Comparison of ENCODE assay signal across 19 cellular contexts in the genomic region with DNA sequence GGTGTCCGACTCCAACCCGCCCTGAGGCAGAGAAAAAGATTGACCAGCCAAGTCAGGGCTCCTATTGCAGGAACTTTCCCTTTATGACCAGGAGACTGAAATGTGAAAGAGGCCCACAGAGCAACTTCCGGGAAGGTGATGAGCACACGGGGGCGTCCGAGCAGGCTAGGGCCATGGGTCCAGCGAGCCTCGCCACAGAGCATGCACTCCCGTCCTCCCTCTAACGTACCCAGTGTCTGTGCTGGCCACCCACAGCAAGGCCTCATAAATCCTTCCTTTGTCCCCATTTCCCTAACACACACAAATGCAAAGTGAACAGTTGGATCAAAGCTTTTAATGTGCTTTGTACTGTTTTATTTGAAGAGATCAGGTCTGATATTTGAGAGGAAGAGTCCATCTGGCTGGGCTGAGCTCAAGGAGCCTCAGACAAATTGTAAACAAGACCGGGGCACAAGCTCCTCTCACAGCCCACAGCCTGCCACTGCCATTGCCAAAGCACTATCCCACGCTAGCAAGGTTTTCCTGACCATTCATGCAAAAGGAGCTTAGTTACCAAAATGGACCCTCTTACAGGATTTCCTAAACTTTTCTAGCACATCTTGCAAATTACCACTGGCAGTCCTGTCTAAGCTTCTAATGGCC. TPM values are rescaled to one million over a fixed set of nuclear protein-coding genes. Genes with fewer than 3 reads are reported as not detected.
A peak's percentile ranks its signal among the peaks of the same experiment; 100 is the strongest.
DNase-seq lines count a peak whose midpoint lies in the region; ATAC-seq, FAIRE-seq and TF ChIP-seq lines count a peak whose summit lies in the region.
"Had no signal": no experiment of that assay in that cellular context is flagged by ENCODE, and none has a peak within 500 bp of the region (broad histone marks: within the 10 kb centered on the region; RNA-seq: fewer than 3 reads in every experiment).

No MANE protein-coding gene starts in this region.

- H3K36me3 Mint-ChIP-seq in activated CD8-positive, alpha-beta T cell treated with anti-CD3 and anti-CD28 coated beads, Interleukin-2, amount 10 ng/mL, durations not matched to agents 7 days and 5 days (ENCODE audit: low read depth), result no peaks in the 10 kb centered on the region
- H3K36me3 Mint-ChIP-seq: activated CD8-positive, alpha-beta memory T cell treated with anti-CD3 and anti-CD28 coated beads, Interleukin-2, amount 10 ng/mL, durations not matched to agents 7 days and 5 days had no signal

- no peak for ATAC-seq in activated CD8-positive, alpha-beta T cell treated with anti-CD3 and anti-CD28 coated beads, Interleukin-2, amount 10 ng/mL, durations not matched to agents 7 days and 5 days
- no peak for ATAC-seq in psoas muscle
- ATAC-seq: activated CD8-positive, alpha-beta memory T cell treated with anti-CD3 and anti-CD28 coated beads, Interleukin-2, amount 10 ng/mL, durations not matched to agents 7 days and 5 days had no signal

- H3K27ac Mint-ChIP-seq in activated CD8-positive, alpha-beta T cell treated with anti-CD3 and anti-CD28 coated beads, Interleukin-2, amount 10 ng/mL, durations not matched to agents 7 days and 5 days, result no peak overlapping the region
- H3K27ac Mint-ChIP-seq: activated CD8-positive, alpha-beta memory T cell treated with anti-CD3 and anti-CD28 coated beads, Interleukin-2, amount 10 ng/mL, durations not matched to agents 7 days and 5 days had no signal

- POLR2A ChIA-PET in activated CD8-positive, alpha-beta T cell treated with anti-CD3 and anti-CD28 coated beads, Interleukin-2, amount 10 ng/mL, durations not matched to agents 7 days and 5 days (lab: Charles Lee), result no interaction called here

- H3K4me1 Mint-ChIP-seq in activated CD8-positive, alpha-beta T cell treated with anti-CD3 and anti-CD28 coated beads, Interleukin-2, amount 10 ng/mL, durations not matched to agents 7 days and 5 days (ENCODE audit: low read depth), result no peaks in the 10 kb centered on the region
- H3K4me1 Mint-ChIP-seq: activated CD8-positive, alpha-beta memory T cell treated with anti-CD3 and anti-CD28 coated beads, Interleukin-2, amount 10 ng/mL, durations not matched to agents 7 days and 5 days had no signal

- no peak overlapping the region for H3K4me3 ChIP-seq in HAP-1
- H3K4me3 ChIP-seq in kidney (ENCODE audit: low read length in 2 of 2), result no peak overlapping the region
- H3K4me3 ChIP-seq in prostate gland, result no peak overlapping the region
- H3K4me3 ChIP-seq in psoas muscle, result no peak overlapping the region
- H3K4me3 ChIP-seq: left lung, stomach had no signal

- no peaks in the 10 kb centered on the region for H3K9me3 Mint-ChIP-seq in activated CD8-positive, alpha-beta T cell treated with anti-CD3 and anti-CD28 coated beads, Interleukin-2, amount 10 ng/mL, durations not matched to agents 7 days and 5 days (ENCODE audit: insufficient read depth)

- DNase-seq in HAP-1 (ENCODE audit: low spot score in 2 of 2) (peak; percentile 49 to 59), astrocyte of the hippocampus (ENCODE audit: low read depth, low spot score) (peak; percentile 41), kidney (peak; percentile 19), prostate gland (ENCODE audit: low spot score) (peak; percentile 10), HK-2 (ENCODE audit: unreplicated experiment) (no peak), psoas muscle (no peak)
- DNase-seq in activated CD8-positive, alpha-beta T cell treated with anti-CD3 and anti-CD28 coated beads, Interleukin-2, amount 10 ng/mL, durations not matched to agents 7 days and 5 days, result no peak
- DNase-seq in activated T-cell treated with anti-CD3 and anti-CD28 coated beads, Interleukin-2, amount 50 U/mL, for 48 hours, result no peak
- DNase-seq: activated CD8-positive, alpha-beta memory T cell treated with anti-CD3 and anti-CD28 coated beads, Interleukin-2, amount 10 ng/mL, durations not matched to agents 7 days and 5 days; activated naive CD4-positive, alpha-beta T cell treated with Interleukin-2 at 50 U/mL for 16 hours; effector memory CD4-positive, alpha-beta T cell; EL; NCI-H1436; NCI-H2227 treated with DMSO at 0.1 percent for 48 hours; SHP77; stimulated activated CD4-positive, alpha-beta T cell treated with anti-CD3 and anti-CD28 coated beads, Interleukin-15, amount 100 ng/mL, for 24 hours; stomach; T-helper 2 cell had no signal

- H3K27me3 Mint-ChIP-seq in activated CD8-positive, alpha-beta T cell treated with anti-CD3 and anti-CD28 coated beads, Interleukin-2, amount 10 ng/mL, durations not matched to agents 7 days and 5 days (ENCODE audit: low read depth), result no peaks in the 10 kb centered on the region
- H3K27me3 Mint-ChIP-seq: activated CD8-positive, alpha-beta memory T cell treated with anti-CD3 and anti-CD28 coated beads, Interleukin-2, amount 10 ng/mL, durations not matched to agents 7 days and 5 days had no signal

- H3K4me3 Mint-ChIP-seq in activated CD8-positive, alpha-beta T cell treated with anti-CD3 and anti-CD28 coated beads, Interleukin-2, amount 10 ng/mL, durations not matched to agents 7 days and 5 days, result no peak overlapping the region
- H3K4me3 Mint-ChIP-seq: activated CD8-positive, alpha-beta memory T cell treated with anti-CD3 and anti-CD28 coated beads, Interleukin-2, amount 10 ng/mL, durations not matched to agents 7 days and 5 days had no signal

- H3K9ac ChIP-seq in kidney (ENCODE audit: low read length in 2 of 2), result no peak overlapping the region

- no peaks in the 10 kb centered on the region for H3K36me3 ChIP-seq in HAP-1 (replicated peaks)
- no peaks in the 10 kb centered on the region for H3K36me3 ChIP-seq in kidney (ENCODE audit: control insufficient read depth in 1 of 2, insufficient read depth in 2 of 2, low read length in 2 of 2)
- no peaks in the 10 kb centered on the region for H3K36me3 ChIP-seq in prostate gland
- no peaks in the 10 kb centered on the region for H3K36me3 ChIP-seq in psoas muscle (ENCODE audit: insufficient read depth in 1 of 2, low read depth in 1 of 2)
- H3K36me3 ChIP-seq: left lung, stomach had no signal

- H3K27ac ChIP-seq in kidney (ENCODE audit: low read depth in 2 of 2, low read length in 2 of 2) (no peak overlapping the region), prostate gland (peak overlapping the region; percentile 3 to 15), psoas muscle (no peak overlapping the region)
- H3K27ac ChIP-seq: left lung had no signal

- TF ChIP-seq POLR2A in prostate gland (IDR thresholded peaks at IDR 0.05), result no peak

- in situ Hi-C loops in HAP-1 (cut with MboI; ENCODE audit: low sequenced_read_pairs), result no loop called here

- CTCF ChIA-PET in activated CD8-positive, alpha-beta T cell treated with anti-CD3 and anti-CD28 coated beads, Interleukin-2, amount 10 ng/mL, durations not matched to agents 7 days and 5 days (lab: Charles Lee), result no interaction called here

- FAIRE-seq in kidney (lab: Jason Lieb, UNC), result no peak

- no peaks in the 10 kb centered on the region for H3K9me3 ChIP-seq in HAP-1
- no peaks in the 10 kb centered on the region for H3K9me3 ChIP-seq in kidney (ENCODE audit: control insufficient read depth in 1 of 2, low read length in 2 of 2)
- H3K9me3 ChIP-seq in prostate gland, result no peaks in the 10 kb centered on the region
- no peaks in the 10 kb centered on the region for H3K9me3 ChIP-seq in psoas muscle
- H3K9me3 ChIP-seq: left lung, stomach had no signal

- TF ChIP-seq CTCF in kidney (IDR thresholded peaks at IDR 0.05; ENCODE audit: borderline replicate concordance, extremely low read depth, insufficient read depth) (no peak), prostate gland (IDR thresholded peaks at IDR 0.05) (no peak), psoas muscle (IDR thresholded peaks at IDR 0.05) (no peak)

- H3K4me1 ChIP-seq in HAP-1 (peaks cover 18% of the 10 kb centered on the region), kidney (ENCODE audit: control insufficient read depth in 1 of 2, insufficient read depth in 1 of 2, low read depth in 1 of 2, low read length in 2 of 2) (no peaks in the 10 kb centered on the region), prostate gland (replicated peaks) (no peaks in the 10 kb centered on the region), psoas muscle (no peaks in the 10 kb centered on the region)
- H3K4me1 ChIP-seq: left lung had no signal

- WGBS in prostate gland, result 22% methylated on average over 12 of the region's 12 CpGs
- WGBS in psoas muscle, 3 donors, result 78 to 83% (median 82%) methylated on average over 12 of the region's 12 CpGs

- H3K27me3 ChIP-seq in HAP-1 (ENCODE audit: low read depth) (peaks cover 7% of the 10 kb centered on the region), prostate gland (replicated peaks; ENCODE audit: insufficient read depth) (no peaks in the 10 kb centered on the region), psoas muscle (ENCODE audit: insufficient read depth in 3 of 3, low read length in 2 of 3) (no peaks in the 10 kb centered on the region)
- H3K27me3 ChIP-seq: left lung, stomach had no signal

- intact Hi-C loops in kidney (cut with DNase I), result no loop called here
- intact Hi-C loops in prostate gland (cut with DNase I), result no loop called here
- intact Hi-C loops in psoas muscle (cut with DNase I), result loop anchor here in 1 of 2 donors (10.0 kb wide), 1 partner anchor 127 kb away; no protein-coding TSS in a partner anchor

RNA-seq across cellular contexts. Expression of a gene that starts 44.2 kb away (rescaled TPM):
- total RNA-seq in kidney, result not detected
- polyA plus RNA-seq in kidney (ENCODE audit: insufficient read depth, low read depth, low replicate concordance), result not detected
- 1 to 10 TPM in 1 of 2 donors, not detected in 1; 3.3 TPM for total RNA-seq in prostate gland
- not detected for total RNA-seq in activated CD8-positive, alpha-beta T cell treated with anti-CD3 and anti-CD28 coated beads, Interleukin-2, amount 10 ng/mL, durations not matched to agents 7 days and 5 days
- total RNA-seq in psoas muscle, result under 1 TPM in 1 of 4 donors, not detected in 3; 0.45 TPM
- polyA plus RNA-seq in psoas muscle, result under 1 TPM in 1 of 3 donors, not detected in 2; 0.04 TPM
- total RNA-seq: activated CD8-positive, alpha-beta memory T cell treated with anti-CD3 and anti-CD28 coated beads, Interleukin-2, amount 10 ng/mL, durations not matched to agents 7 days and 5 days had no signal
- polyA plus RNA-seq: stomach had no signal

Comparison
In these comparisons a context has a peak if more than half of its experiments do, and no peak if none do; other contexts are left out.
1. DNase-seq: peak in HAP-1 (2 of 2), astrocyte of the hippocampus (single experiment), kidney (single experiment) and prostate gland (single experiment); none in activated CD8-positive, alpha-beta T cell treated with anti-CD3 and anti-CD28 coated beads, Interleukin-2, amount 10 ng/mL, durations not matched to agents 7 days and 5 days (single experiment), activated T-cell treated with anti-CD3 and anti-CD28 coated beads, Interleukin-2, amount 50 U/mL, for 48 hours (0 of 2), HK-2 (single experiment) and psoas muscle (0 of 2).
2. H3K27ac ChIP-seq: peak in prostate gland (2 of 2); none in kidney (0 of 2) and psoas muscle (single experiment).